In the genomic region with DNA sequence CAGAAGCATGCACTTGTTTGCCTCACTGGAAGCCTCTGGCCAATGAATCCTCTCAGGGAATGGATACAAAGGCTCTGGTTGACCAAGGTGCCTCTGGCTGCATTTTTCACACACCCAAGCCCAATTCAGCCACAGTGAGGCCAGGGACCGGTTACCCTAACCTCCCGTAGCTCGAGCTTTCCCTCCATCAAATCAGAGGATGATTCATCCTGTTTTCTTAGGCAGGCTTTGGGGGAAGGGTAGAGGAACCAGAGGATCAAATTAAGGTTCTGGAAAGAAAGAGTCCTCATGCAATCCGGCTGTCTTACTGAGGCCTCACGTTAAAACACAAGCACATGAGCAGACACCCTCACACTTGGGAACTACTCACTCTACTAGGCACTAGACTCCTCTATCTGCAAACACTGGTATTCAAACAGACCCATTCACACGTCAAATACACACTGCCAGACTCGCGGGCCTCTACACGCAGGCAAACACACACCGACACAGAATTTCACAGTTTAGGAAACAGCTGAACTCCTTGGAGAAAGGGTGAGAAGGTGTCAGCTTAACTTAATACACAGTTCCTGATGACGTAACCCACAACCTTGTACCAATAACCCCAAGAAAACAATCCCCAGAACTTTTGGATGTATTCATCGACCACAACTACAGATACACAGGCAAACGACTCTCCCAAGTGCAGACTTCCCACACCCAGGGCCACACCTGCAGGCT, we compare ENCODE assay signal across 21 cellular contexts. TPM values are rescaled to one million over a fixed set of nuclear protein-coding genes. Genes with fewer than 3 reads are reported as not detected.
DNase-seq lines count a peak whose midpoint lies in the region; ATAC-seq, FAIRE-seq and TF ChIP-seq lines count a peak whose summit lies in the region.
"Had no signal": no experiment of that assay in that cellular context is flagged by ENCODE, and none has a peak within 500 bp of the region (broad histone marks: within the 10 kb centered on the region; RNA-seq: fewer than 3 reads in every experiment).

No MANE protein-coding gene starts in this region.

- DNase-seq in MCF 10A (ENCODE audit: unreplicated experiment), result peak; percentile 33
- no peak for DNase-seq in breast epithelium (ENCODE audit: low spot score in 2 of 2)
- peak; percentile 9 for DNase-seq in astrocyte (ENCODE audit: low read depth)
- DNase-seq in iPS DF 6.9 (ENCODE audit: low read depth, low spot score), result no peak
- no peak for DNase-seq in putamen (ENCODE audit: low spot score)
- no peak for DNase-seq in mesothelial cell of epicardium (ENCODE audit: low spot score in 2 of 2, unreplicated experiment in 2 of 2)
- DNase-seq: ACHN; activated CD4-positive, CD25-positive, alpha-beta regulatory T cell treated with anti-CD3 and anti-CD28 coated beads, Interleukin-2, amount 50 U/mL, for 72 hours; activated CD8-positive, alpha-beta memory T cell treated with anti-CD3 and anti-CD28 coated beads, Interleukin-2, amount 50 U/mL, for 48 hours; activated naive CD4-positive, alpha-beta T cell treated with anti-CD3 and anti-CD28 coated beads, Interleukin-2, amount 50 U/mL, for 16 hours; COR-L47; MG63; NCI-H2171 treated with DMSO at 0.1 percent for 48 hours; stomach; SW 1271 had no signal

- H3K79me2 ChIP-seq in astrocyte (ENCODE audit: insufficient read depth, low read length), result no peaks in the 10 kb centered on the region
- H3K79me2 ChIP-seq: hepatocyte had no signal

- H3K27me3 Mint-ChIP-seq in MCF 10A (ENCODE audit: insufficient read depth, unreplicated experiment), result peaks cover 48% of the 10 kb centered on the region
- peaks cover 51% of the 10 kb centered on the region for H3K27me3 Mint-ChIP-seq in astrocyte (ENCODE audit: low read depth, unreplicated experiment)
- H3K27me3 Mint-ChIP-seq in mesothelial cell of epicardium (ENCODE audit: low read depth), result peaks cover 78% of the 10 kb centered on the region

- FAIRE-seq in astrocyte (lab: Jason Lieb, UNC), result no peak

- H3K9me3 Mint-ChIP-seq in MCF 10A (ENCODE audit: unreplicated experiment) (no peaks in the 10 kb centered on the region), astrocyte (ENCODE audit: unreplicated experiment) (no peaks in the 10 kb centered on the region), mesothelial cell of epicardium (no peaks in the 10 kb centered on the region)

- H3K9ac ChIP-seq in astrocyte (ENCODE audit: low read length), result no peak overlapping the region

- H3K9me3 ChIP-seq in breast epithelium, result no peaks in the 10 kb centered on the region
- no peaks in the 10 kb centered on the region for H3K9me3 ChIP-seq in astrocyte (ENCODE audit: insufficient read depth, low read depth, low read length)
- no peaks in the 10 kb centered on the region for H3K9me3 ChIP-seq in iPS DF 6.9 (ENCODE audit: control insufficient read depth, insufficient read depth, low read length)
- H3K9me3 ChIP-seq: MG63, neutrophil, stomach had no signal

- H3K4me1 ChIP-seq in breast epithelium (peaks cover 0 to 3% of the 10 kb centered on the region in 2 donors), astrocyte (ENCODE audit: insufficient read depth, low read length) (peaks cover 12% of the 10 kb centered on the region), iPS DF 6.9 (ENCODE audit: control insufficient read depth, insufficient read depth, low read length) (peaks cover 16% of the 10 kb centered on the region)

- H3K4me2 ChIP-seq in astrocyte (ENCODE audit: low read length), result peak overlapping the region; percentile 33
- H3K4me2 ChIP-seq: hepatocyte had no signal

- ATAC-seq in HG03025 (IDR thresholded peaks at IDR 0.05; ENCODE audit: low FRiP score, unreplicated experiment), result no peak
- ATAC-seq in GM19397 (IDR thresholded peaks at IDR 0.05; ENCODE audit: unreplicated experiment), result no peak

- no peaks in the 10 kb centered on the region for H3K36me3 Mint-ChIP-seq in MCF 10A (ENCODE audit: insufficient read depth, unreplicated experiment)
- H3K36me3 Mint-ChIP-seq in astrocyte (ENCODE audit: low read depth, unreplicated experiment), result no peaks in the 10 kb centered on the region
- H3K36me3 Mint-ChIP-seq in mesothelial cell of epicardium, result no peaks in the 10 kb centered on the region

- no peak overlapping the region for H2AFZ ChIP-seq in astrocyte (ENCODE audit: low read depth, low read length)
- H2AFZ ChIP-seq: hepatocyte had no signal

- H3K27me3 ChIP-seq in breast epithelium, result peaks cover 10 to 67% of the 10 kb centered on the region in 2 donors
- peaks cover 17% of the 10 kb centered on the region for H3K27me3 ChIP-seq in astrocyte (ENCODE audit: insufficient read depth, low read length)
- H3K27me3 ChIP-seq in iPS DF 6.9 (ENCODE audit: control insufficient read depth, insufficient read depth, low read length), result peaks cover 11% of the 10 kb centered on the region; the same call in 1 of the 2 replicates

- intact Hi-C loops in MCF 10A (cut with micrococcal nuclease), result no loop called here
- intact Hi-C loops in breast epithelium (cut with DNase I; ENCODE audit: low total_unique reads), result no loop called here

- no peak overlapping the region for H3K4me3 ChIP-seq in breast epithelium
- no peak overlapping the region for H3K4me3 ChIP-seq in astrocyte (ENCODE audit: insufficient read depth, low read depth, low read length)
- H3K4me3 ChIP-seq in iPS DF 6.9 (ENCODE audit: low read length), result peak overlapping the region; percentile 3; the same call in 1 of the 2 replicates
- H3K4me3 ChIP-seq: hepatocyte, MG63, skin epidermis, stomach had no signal

- POLR2A ChIA-PET in MCF 10A (lab: Yijun Ruan, JAX), result interaction anchor here (0.6 to 0.9 kb wide), 2 partner anchors 68 to 234 kb away, joined by 3 read pairs; partner anchors contain the start of gene SF1

- H3K27ac ChIP-seq in breast epithelium (no peak overlapping the region), astrocyte (ENCODE audit: low read depth, low read length) (no peak overlapping the region), iPS DF 6.9 (ENCODE audit: low read length) (no peak overlapping the region)
- H3K27ac ChIP-seq: hepatocyte, HL-60, neutrophil, skin epidermis, stomach had no signal

- H3K4me1 Mint-ChIP-seq in MCF 10A (ENCODE audit: insufficient read depth, unreplicated experiment), result no peaks in the 10 kb centered on the region
- H3K4me1 Mint-ChIP-seq in astrocyte (ENCODE audit: low read depth, unreplicated experiment), result peaks cover 12% of the 10 kb centered on the region
- H3K4me1 Mint-ChIP-seq in mesothelial cell of epicardium, result peaks cover 7% of the 10 kb centered on the region

- WGBS in iPS DF 6.9 (ENCODE audit: insufficient coverage, insufficient read length), result no CpG with 5 or more reads among the region's 13 CpGs

- BruUV-seq in MCF 10A (replicated peaks; lab: Mats Ljungman, UMichigan), result no TSS peak

- H3K27ac Mint-ChIP-seq in MCF 10A (ENCODE audit: low read depth, unreplicated experiment) (no peak overlapping the region), astrocyte (ENCODE audit: unreplicated experiment) (peak overlapping the region; percentile 1), mesothelial cell of epicardium (no peak overlapping the region)

- CTCF ChIA-PET in MCF 10A (lab: Yijun Ruan, JAX), result interaction anchor here (0.6 to 1.0 kb wide), 3 partner anchors 16 to 71 kb away, joined by 3 to 6 read pairs (median 3); no protein-coding TSS in a partner anchor

- TF ChIP-seq CTCF in MCF 10A (IDR thresholded peaks at IDR 0.05; ENCODE audit: unreplicated experiment), result no peak
- no peak for TF ChIP-seq CTCF in breast epithelium (IDR thresholded peaks at IDR 0.05)
- no peak for TF ChIP-seq CTCF in astrocyte (IDR thresholded peaks at IDR 0.05; ENCODE audit: insufficient read depth, low read depth, low read length)
- TF ChIP-seq CTCF in mesothelial cell of epicardium (IDR thresholded peaks at IDR 0.05; ENCODE audit: unreplicated experiment), result no peak

- no peaks in the 10 kb centered on the region for H4K20me1 ChIP-seq in astrocyte (ENCODE audit: insufficient read depth, low read length)

- no peak for TF ChIP-seq POLR2A in breast epithelium (IDR thresholded peaks at IDR 0.05)

- H3K4me3 Mint-ChIP-seq in MCF 10A (ENCODE audit: unreplicated experiment) (no peak overlapping the region), astrocyte (ENCODE audit: unreplicated experiment) (peak overlapping the region; percentile 52), mesothelial cell of epicardium (no peak overlapping the region)

- no peaks in the 10 kb centered on the region for H3K36me3 ChIP-seq in breast epithelium
- no peaks in the 10 kb centered on the region for H3K36me3 ChIP-seq in astrocyte (ENCODE audit: insufficient read depth, low read length)
- H3K36me3 ChIP-seq in iPS DF 6.9 (ENCODE audit: control insufficient read depth, insufficient read depth, low read length), result no peaks in the 10 kb centered on the region
- H3K36me3 ChIP-seq: MG63, neutrophil, stomach had no signal

RNA-seq across cellular contexts. Expression of gene NRXN2, which starts 12.4 kb away (rescaled TPM):
- total RNA-seq in MCF 10A (2022) (not detected in 2 replicates), breast epithelium (1 to 10 TPM; 1.8 to 4.3 (median 3.5) TPM), astrocyte (0.14 and 0.17 TPM in 2 replicates), mesothelial cell of epicardium (9.8 to 14.0 TPM (median 12.0 TPM) in 3 replicates)

RNA-seq across cellular contexts. Expression of gene RASGRP2, which starts 33.4 kb away (rescaled TPM):
- total RNA-seq in MCF 10A (2022), result not detected in 2 replicates
- total RNA-seq in breast epithelium, result 10 to 100 TPM in 2 of 3 donors, 1 to 10 TPM in 1; 10.0 to 12.5 (median 11.5) TPM
- total RNA-seq in astrocyte, result 3.9 and 5.4 TPM in 2 replicates
- 1.4 to 2.0 TPM (median 1.8 TPM) in 3 replicates for total RNA-seq in mesothelial cell of epicardium

RNA-seq across cellular contexts. Expression of gene PYGM, which starts 49.2 kb away (rescaled TPM):
- total RNA-seq in MCF 10A (2022), result 0.09 and 0.10 TPM in 2 replicates
- total RNA-seq in breast epithelium, result 1 to 10 TPM; 1.3 to 4.5 (median 3.4) TPM
- total RNA-seq in astrocyte, result 0.68 and 1.0 TPM in 2 replicates
- 6.4 to 7.6 TPM (median 7.1 TPM) in 3 replicates for total RNA-seq in mesothelial cell of epicardium

Comparison
In these comparisons a context has a peak if more than half of its experiments do, and no peak if none do; other contexts are left out.
1. DNase-seq: peak in MCF 10A (single experiment) and astrocyte (single experiment); none in breast epithelium (0 of 2), iPS DF 6.9 (single experiment), putamen (single experiment) and mesothelial cell of epicardium (0 of 2).